ENCODE assay signal across 1 cellular context in genomic region chr3:46957421-46957820, GRCh38.
TF ChIP-seq lines count a peak whose summit lies in the region.

No MANE protein-coding gene starts in this region.

TF ChIP-seq in liver, 16 proteins besides CTCF, POLR2A, EP300 and RAD21:
- peak; percentile 42 for TF ChIP-seq YY1 (IDR thresholded peaks at IDR 0.05)
